33 cellular contexts compared by ENCODE assay signal in genomic region chr5:54870251-54870650, GRCh38.
"Had no signal": no experiment of that assay in that cellular context is flagged by ENCODE, and none has a peak within 500 bp of the region (broad histone marks: within the 10 kb centered on the region; RNA-seq: fewer than 3 reads in every experiment).

No MANE protein-coding gene starts in this region.

- H3K9me3 ChIP-seq: adrenal gland, ascending aorta had no signal

- H3K36me3 ChIP-seq: adrenal gland, ascending aorta, cardiac muscle cell, WERI-Rb-1 had no signal

- DNase-seq: activated CD4-positive, alpha-beta memory T cell treated with anti-CD3 and anti-CD28 coated beads for 36 hours; activated CD4-positive, alpha-beta T cell treated with anti-CD3 and anti-CD28 coated beads for 1 hour; activated CD4-positive, alpha-beta T cell treated with anti-CD3 and anti-CD28 coated beads for 36 hours; activated CD4-positive, alpha-beta T cell treated with anti-CD3 and anti-CD28 coated beads for 48 hours; activated CD4-positive, alpha-beta T cell treated with anti-CD3 and anti-CD28 coated beads, Interleukin-2, amount 10 ng/mL, durations not matched to agents 7 days and 5 days; activated CD4-positive, CD25-positive, alpha-beta regulatory T cell; activated CD8-positive, alpha-beta memory T cell treated with anti-CD3 and anti-CD28 coated beads, Interleukin-2, amount 50 U/mL, for 4 hours; activated CD8-positive, alpha-beta T cell treated with anti-CD3 and anti-CD28 coated beads for 36 hours; activated effector memory CD4-positive, alpha-beta T cell treated with anti-CD3 and anti-CD28 coated beads, Interleukin-2, amount 50 U/mL, for 16 hours; activated gamma-delta T cell treated with Interleukin-2 at 50 U/mL for 16 hours; activated naive CD4-positive, alpha-beta T cell; activated naive CD4-positive, alpha-beta T cell treated with anti-CD3 and anti-CD28 coated beads for 36 hours; activated naive CD4-positive, alpha-beta T cell treated with anti-CD3 and anti-CD28 coated beads, Interleukin-2, amount 50 U/mL, for 16 hours; activated naive CD8-positive, alpha-beta T cell treated with anti-CD3 and anti-CD28 coated beads for 36 hours; activated T-cell treated with anti-CD3 and anti-CD28 coated beads for 4 hours; activated T-cell treated with anti-CD3 and anti-CD28 coated beads, Interleukin-2, amount 50 U/mL, for 1 hour; activated T-cell treated with anti-CD3 and anti-CD28 coated beads, Interleukin-2, amount 50 U/mL, for 4 hours; activated T-cell treated with anti-CD3 and anti-CD28 coated beads, Interleukin-2, amount 50 U/mL, for 72 hours; adrenal gland; amygdala; anterior cingulate cortex; caudate nucleus; cerebellar nuclear complex; T-helper 1 cell; T-helper 2 cell; T-helper 9 cell; WERI-Rb-1 had no signal

- H3K4me1 ChIP-seq: adrenal gland, ascending aorta had no signal

- H3K4me3 ChIP-seq: adrenal gland, ascending aorta, cardiac muscle cell had no signal

- H3K27ac ChIP-seq: adrenal gland, ascending aorta, cardiac muscle cell, WERI-Rb-1 had no signal

- ATAC-seq: activated CD4-positive, alpha-beta T cell treated with anti-CD3 and anti-CD28 coated beads for 36 hours; activated CD4-positive, CD25-positive, alpha-beta regulatory T cell treated with anti-CD3 and anti-CD28 coated beads, Interleukin-2, amount 50 U/mL, for 24 hours; activated CD8-positive, alpha-beta T cell treated with anti-CD3 and anti-CD28 coated beads for 36 hours; activated naive CD4-positive, alpha-beta T cell treated with anti-CD3 and anti-CD28 coated beads, Interleukin-2, amount 50 U/mL, for 72 hours; activated T-cell treated with anti-CD3 and anti-CD28 coated beads, Interleukin-2, amount 50 U/mL, for 4 hours; activated T-cell treated with anti-CD3 and anti-CD28 coated beads, Interleukin-2, amount 50 U/mL, for 72 hours; activated T-helper 17 cell treated with anti-CD3 and anti-CD28 coated beads, Interleukin-2, amount 50 U/mL, for 72 hours; WTC11 had no signal

- H3K27me3 ChIP-seq: adrenal gland, ascending aorta, cardiac muscle cell had no signal
